Comparison of ENCODE assay signal across 9 cellular contexts in genomic region chr12:53208877-53209463, GRCh38. TPM values are rescaled to one million over a fixed set of nuclear protein-coding genes. Genes with fewer than 3 reads are reported as not detected.
DNase-seq lines count a peak whose midpoint lies in the region; ATAC-seq lines count a peak whose summit lies in the region.
"Had no signal": no experiment of that assay in that cellular context is flagged by ENCODE, and none has a peak within 500 bp of the region (broad histone marks: within the 10 kb centered on the region; RNA-seq: fewer than 3 reads in every experiment).

No MANE protein-coding gene starts in this region.

- no peaks in the 10 kb centered on the region for H3K27me3 Mint-ChIP-seq in activated CD4-positive, alpha-beta T cell treated with anti-CD3 and anti-CD28 coated beads, Interleukin-2, amount 10 ng/mL, durations not matched to agents 7 days and 5 days

- H3K4me3 Mint-ChIP-seq in activated CD4-positive, alpha-beta T cell treated with anti-CD3 and anti-CD28 coated beads, Interleukin-2, amount 10 ng/mL, durations not matched to agents 7 days and 5 days, result peak overlapping the region; percentile 71

- no peaks in the 10 kb centered on the region for H3K9me3 Mint-ChIP-seq in activated CD4-positive, alpha-beta T cell treated with anti-CD3 and anti-CD28 coated beads, Interleukin-2, amount 10 ng/mL, durations not matched to agents 7 days and 5 days

- POLR2A ChIA-PET in activated CD4-positive, alpha-beta T cell treated with anti-CD3 and anti-CD28 coated beads, Interleukin-2, amount 10 ng/mL, durations not matched to agents 7 days and 5 days (lab: Charles Lee), result interaction anchor here (0.9 to 1.0 kb wide), 2 partner anchors 11 to 59 kb away, joined by 5 read pairs; partner anchors contain the start of gene ESPL1

- peak overlapping the region; percentile 83 for H3K27ac Mint-ChIP-seq in activated CD4-positive, alpha-beta T cell treated with anti-CD3 and anti-CD28 coated beads, Interleukin-2, amount 10 ng/mL, durations not matched to agents 7 days and 5 days

- peak; percentile 44 for ATAC-seq in HG03460 (IDR thresholded peaks at IDR 0.05; ENCODE audit: unreplicated experiment)
- ATAC-seq in stimulated activated naive CD8-positive, alpha-beta T cell treated with anti-CD3 and anti-CD28 coated beads, Interleukin-15, Interleukin-2, amounts not matched to agents 100 U/mL and 50 U/mL, for 24 hours, result peak; percentile 25

- peak; percentile 67 for DNase-seq in activated CD4-positive, alpha-beta T cell treated with anti-CD3 and anti-CD28 coated beads, Interleukin-2, amount 10 ng/mL, durations not matched to agents 7 days and 5 days
- DNase-seq in activated CD4-positive, alpha-beta T cell treated with anti-CD3 and anti-CD28 coated beads, Interleukin-2, amount 50 U/mL, for 48 hours, result no peak
- DNase-seq in activated T-cell treated with anti-CD3 and anti-CD28 coated beads, Interleukin-2, amount 50 U/mL, for 48 hours, result peak; percentile 60 to 62
- peak; percentile 50 for DNase-seq in stimulated activated naive CD8-positive, alpha-beta T cell treated with anti-CD3 and anti-CD28 coated beads, Interleukin-15, Interleukin-2, amounts not matched to agents 100 U/mL and 50 U/mL, for 24 hours
- DNase-seq in NCI-H524 treated with DMSO at 0.1 percent for 48 hours (lab: John Stamatoyannopoulos, UW), result no peak
- no peak for DNase-seq in NCI-H2171 treated with DMSO at 0.1 percent for 48 hours (lab: John Stamatoyannopoulos, UW)
- no peak for DNase-seq in NCI-H2029 (lab: John Stamatoyannopoulos, UW)
- DNase-seq: hypothalamus had no signal

- peaks cover 77% of the 10 kb centered on the region for H3K4me1 Mint-ChIP-seq in activated CD4-positive, alpha-beta T cell treated with anti-CD3 and anti-CD28 coated beads, Interleukin-2, amount 10 ng/mL, durations not matched to agents 7 days and 5 days

- peaks cover 67% of the 10 kb centered on the region for H3K36me3 Mint-ChIP-seq in activated CD4-positive, alpha-beta T cell treated with anti-CD3 and anti-CD28 coated beads, Interleukin-2, amount 10 ng/mL, durations not matched to agents 7 days and 5 days (ENCODE audit: low read depth)

- CTCF ChIA-PET in activated CD4-positive, alpha-beta T cell treated with anti-CD3 and anti-CD28 coated beads, Interleukin-2, amount 10 ng/mL, durations not matched to agents 7 days and 5 days (lab: Charles Lee), result interaction anchor here (0.6 to 11.0 kb wide), 11 partner anchors 10 to 112 kb away, joined by 3 to 94 read pairs (median 4); partner anchors contain the start of genes AAAS, ESPL1 and PFDN5

RNA-seq across cellular contexts. Expression of gene ITGB7, which starts 1.9 kb away (rescaled TPM):
- total RNA-seq in activated CD4-positive, alpha-beta T cell treated with anti-CD3 and anti-CD28 coated beads, Interleukin-2, amount 10 ng/mL, durations not matched to agents 7 days and 5 days, result 100 to 1,000 TPM; 621 to 702 TPM

RNA-seq across cellular contexts. Expression of gene RARG, which starts 23.0 kb away (rescaled TPM):
- 10 to 100 TPM; 58.3 to 59.7 TPM for total RNA-seq in activated CD4-positive, alpha-beta T cell treated with anti-CD3 and anti-CD28 coated beads, Interleukin-2, amount 10 ng/mL, durations not matched to agents 7 days and 5 days

RNA-seq across cellular contexts. Expression of gene CSAD, which starts 28.2 kb away (rescaled TPM):
- 10 to 100 TPM; 33.3 to 34.7 TPM for total RNA-seq in activated CD4-positive, alpha-beta T cell treated with anti-CD3 and anti-CD28 coated beads, Interleukin-2, amount 10 ng/mL, durations not matched to agents 7 days and 5 days

RNA-seq across cellular contexts. Expression of gene ZNF740, which starts 28.4 kb away (rescaled TPM):
- 10 to 100 TPM; 38.9 to 44.1 TPM for total RNA-seq in activated CD4-positive, alpha-beta T cell treated with anti-CD3 and anti-CD28 coated beads, Interleukin-2, amount 10 ng/mL, durations not matched to agents 7 days and 5 days

RNA-seq across cellular contexts. Expression of gene ESPL1, which starts 59.1 kb away (rescaled TPM):
- 100 to 1,000 TPM; 107 to 125 TPM for total RNA-seq in activated CD4-positive, alpha-beta T cell treated with anti-CD3 and anti-CD28 coated beads, Interleukin-2, amount 10 ng/mL, durations not matched to agents 7 days and 5 days

Comparison
In these comparisons a context has a peak if more than half of its experiments do, and no peak if none do; other contexts are left out.
1. DNase-seq: peak in activated CD4-positive, alpha-beta T cell treated with anti-CD3 and anti-CD28 coated beads, Interleukin-2, amount 10 ng/mL, durations not matched to agents 7 days and 5 days (single experiment), activated T-cell treated with anti-CD3 and anti-CD28 coated beads, Interleukin-2, amount 50 U/mL, for 48 hours (2 of 2) and stimulated activated naive CD8-positive, alpha-beta T cell treated with anti-CD3 and anti-CD28 coated beads, Interleukin-15, Interleukin-2, amounts not matched to agents 100 U/mL and 50 U/mL, for 24 hours (single experiment); none in activated CD4-positive, alpha-beta T cell treated with anti-CD3 and anti-CD28 coated beads, Interleukin-2, amount 50 U/mL, for 48 hours (0 of 2), NCI-H524 treated with DMSO at 0.1 percent for 48 hours (single experiment), NCI-H2171 treated with DMSO at 0.1 percent for 48 hours (single experiment) and NCI-H2029 (single experiment).